Comparison of ENCODE assay signal across 16 cellular contexts in genomic region chr19:18697680-18698079, GRCh38. TPM values are rescaled to one million over a fixed set of nuclear protein-coding genes. Genes with fewer than 3 reads are reported as not detected.
DNase-seq lines count a peak whose midpoint lies in the region; ATAC-seq and TF ChIP-seq lines count a peak whose summit lies in the region.
"Had no signal": no experiment of that assay in that cellular context is flagged by ENCODE, and none has a peak within 500 bp of the region (broad histone marks: within the 10 kb centered on the region; RNA-seq: fewer than 3 reads in every experiment).

No MANE protein-coding gene starts in this region.

- no peak overlapping the region for H3K4me3 ChIP-seq in mammary epithelial cell (replicated peaks in 1 of 3; ENCODE audit: insufficient read depth in 1 of 3, low read depth in 2 of 3, low read length in 3 of 3)
- no peak overlapping the region for H3K4me3 ChIP-seq in stomach
- H3K4me3 ChIP-seq: GM23338 had no signal

- no peaks in the 10 kb centered on the region for H3K27me3 Mint-ChIP-seq in MCF 10A (ENCODE audit: insufficient read depth, unreplicated experiment)
- H3K27me3 Mint-ChIP-seq: brain had no signal

- no peaks in the 10 kb centered on the region for H4K20me1 ChIP-seq in mammary epithelial cell (ENCODE audit: insufficient read depth, low read length)

- H3K79me2 ChIP-seq in mammary epithelial cell (ENCODE audit: insufficient read depth, low read length) = peaks cover 31% of the 10 kb centered on the region

- H3K36me3 Mint-ChIP-seq in MCF 10A (ENCODE audit: insufficient read depth, unreplicated experiment) = no peaks in the 10 kb centered on the region
- H3K36me3 Mint-ChIP-seq: brain, mesothelial cell of epicardium had no signal

- peaks cover 13% of the 10 kb centered on the region for H3K4me1 Mint-ChIP-seq in MCF 10A (ENCODE audit: insufficient read depth, unreplicated experiment)

- H2AFZ ChIP-seq in mammary epithelial cell (ENCODE audit: low read depth, low read length) = no peak overlapping the region
- H2AFZ ChIP-seq: GM23338 had no signal

- BruUV-seq in MCF 10A (replicated peaks; lab: Mats Ljungman, UMichigan) (no TSS peak), mammary epithelial cell (replicated peaks; lab: Mats Ljungman, UMichigan) (no TSS peak)

- H3K27ac ChIP-seq in mammary epithelial cell (ENCODE audit: insufficient read depth, low read depth, low read length) (no peak overlapping the region), stomach (no peak overlapping the region)

- peak; percentile 54 for DNase-seq in MCF 10A (ENCODE audit: unreplicated experiment)
- DNase-seq in mammary epithelial cell = no peak
- peak; percentile 90 for DNase-seq in NCI-H2029 (lab: John Stamatoyannopoulos, UW)
- DNase-seq in cerebellar cortex (ENCODE audit: low spot score) = peak; percentile 87
- peak; percentile 82 for DNase-seq in stomach
- DNase-seq in middle frontal gyrus (ENCODE audit: extremely low spot score, low spot score) = no peak
- DNase-seq in NCI-H1694 (lab: John Stamatoyannopoulos, UW) = no peak
- DNase-seq: activated naive CD4-positive, alpha-beta T cell treated with Interleukin-2 at 50 U/mL for 16 hours; EL; Karpas-422; stimulated activated CD4-positive, alpha-beta T cell treated with anti-CD3 and anti-CD28 coated beads, Interleukin-15, amount 100 ng/mL, for 24 hours; trophoblast cell had no signal

- H3K4me1 ChIP-seq in mammary epithelial cell (ENCODE audit: insufficient read depth, low read length) (peaks cover 24% of the 10 kb centered on the region), stomach (peaks cover 22 to 56% (median 33%) of the 10 kb centered on the region in 4 donors)

- TF ChIP-seq EP300 in stomach (IDR thresholded peaks at IDR 0.05) = no peak

- no peak for TF ChIP-seq POLR2A in stomach (IDR thresholded peaks at IDR 0.05)

- H3K4me2 ChIP-seq in mammary epithelial cell (ENCODE audit: insufficient read depth, low read depth, low read length) = no peak overlapping the region
- H3K4me2 ChIP-seq: GM23338 had no signal

- dilution Hi-C loops in mammary epithelial cell (cut with HindIII; ENCODE audit: low sequenced_read_pairs) = no loop called here

- no peak for TF ChIP-seq CTCF in MCF 10A (IDR thresholded peaks at IDR 0.05; ENCODE audit: unreplicated experiment)
- TF ChIP-seq CTCF in mammary epithelial cell (conservative IDR thresholded peaks at IDR 0.05 in 1 of 2, IDR thresholded peaks at IDR 0.05 in 1 of 2; ENCODE audit: extremely low read depth in 1 of 2, insufficient read depth in 1 of 2, low read depth in 1 of 2, low read length in 2 of 2) = no peak
- TF ChIP-seq CTCF in stomach (IDR thresholded peaks at IDR 0.05) = no peak

- no peak overlapping the region for H3K27ac Mint-ChIP-seq in MCF 10A (ENCODE audit: low read depth, unreplicated experiment)
- H3K27ac Mint-ChIP-seq: GM23338, mesothelial cell of epicardium had no signal

- no peak for ATAC-seq in GM19395 (IDR thresholded peaks at IDR 0.05; ENCODE audit: unreplicated experiment)
- ATAC-seq: GM23338 had no signal

- H3K27me3 ChIP-seq in mammary epithelial cell (ENCODE audit: insufficient read depth, low read length) (no peaks in the 10 kb centered on the region), stomach (no peaks in the 10 kb centered on the region)

- no peak overlapping the region for H3K9ac ChIP-seq in mammary epithelial cell (ENCODE audit: insufficient read depth, low read length)

- H3K4me3 Mint-ChIP-seq in MCF 10A (ENCODE audit: unreplicated experiment) = no peak overlapping the region
- H3K4me3 Mint-ChIP-seq: brain, GM23338, mesothelial cell of epicardium had no signal

- H3K9me3 ChIP-seq in mammary epithelial cell (replicated peaks; ENCODE audit: insufficient read depth, low read length) (no peaks in the 10 kb centered on the region), stomach (no peaks in the 10 kb centered on the region)

- WGBS in mammary epithelial cell (ENCODE audit: low coverage, missing lambda C conversion rate) = 67% methylated on average over 3 of the region's 3 CpGs
- WGBS in stomach, 5 donors = 47 to 78% (median 50%) methylated on average over 2 to 3 of the region's 3 CpGs

- H3K9me3 Mint-ChIP-seq in MCF 10A (ENCODE audit: unreplicated experiment) = no peaks in the 10 kb centered on the region
- H3K9me3 Mint-ChIP-seq: brain, GM23338, mesothelial cell of epicardium had no signal

- CTCF ChIA-PET in MCF 10A (lab: Yijun Ruan, JAX) = interaction anchor here (0.6 kb wide), 1 partner anchor 20 kb away, joined by 3 read pairs; no protein-coding TSS in a partner anchor
- CTCF ChIA-PET in mammary epithelial cell (lab: Charles Lee; ENCODE audit: low non-redundant PET) = no interaction called here

- POLR2A ChIA-PET in MCF 10A (lab: Yijun Ruan, JAX) = no interaction called here

- no peaks in the 10 kb centered on the region for H3K36me3 ChIP-seq in mammary epithelial cell (ENCODE audit: insufficient read depth, low read length)
- no peaks in the 10 kb centered on the region for H3K36me3 ChIP-seq in stomach

- in situ Hi-C loops in mammary epithelial cell (cut with MboI; ENCODE audit: low sequenced_read_pairs in 2 of 2) = loop anchor here in 1 of 2 donors (25.0 kb wide), 1 partner anchor 235 kb away; no protein-coding TSS in a partner anchor

- intact Hi-C loops in MCF 10A (cut with micrococcal nuclease) (no loop called here), mammary epithelial cell (cut with micrococcal nuclease) (no loop called here), stomach (cut with DNase I; ENCODE audit: low total_unique reads) (no loop called here)

RNA-seq across cellular contexts. Expression of gene CRTC1, which starts 14.2 kb away (rescaled TPM):
- total RNA-seq in MCF 10A (2022) (8.6 and 11.1 TPM in 2 replicates), mammary epithelial cell (1 to 10 TPM; 2.2 to 8.2 TPM), stomach (10 to 100 TPM in 1 of 5 donors, 1 to 10 TPM in 3, not detected in 1; 4.2 to 28.0 (median 4.7) TPM)
- polyA plus RNA-seq in mammary epithelial cell (2.2 TPM), stomach (1 to 10 TPM; 4.6 to 8.4 (median 4.6) TPM)
- 5.9 TPM for polyA minus RNA-seq in mammary epithelial cell

Comparison
In these comparisons a context has a peak if more than half of its experiments do, and no peak if none do; other contexts are left out.
1. DNase-seq: peak in MCF 10A (single experiment), NCI-H2029 (single experiment), cerebellar cortex (single experiment) and stomach (single experiment); none in mammary epithelial cell (single experiment), middle frontal gyrus (single experiment) and NCI-H1694 (single experiment).